ENCODE assay signal across 17 cellular contexts in genomic region chr11:82225502-82225901, GRCh38.
DNase-seq lines count a peak whose midpoint lies in the region; ATAC-seq, FAIRE-seq and TF ChIP-seq lines count a peak whose summit lies in the region.
"Had no signal": no experiment of that assay in that cellular context is flagged by ENCODE, and none has a peak within 500 bp of the region (broad histone marks: within the 10 kb centered on the region; RNA-seq: fewer than 3 reads in every experiment).

No MANE protein-coding gene starts in this region.

- no peaks in the 10 kb centered on the region for H3K9me2 ChIP-seq in GM23338 (ENCODE audit: insufficient read depth)

- no peaks in the 10 kb centered on the region for H3K79me2 ChIP-seq in GM23338 (replicated peaks; ENCODE audit: insufficient read depth)

- H3K27ac Mint-ChIP-seq in GM23338, result no peak overlapping the region
- H3K27ac Mint-ChIP-seq: CD4-positive, alpha-beta memory T cell; H9 had no signal

- no peak overlapping the region for H3K4me3 Mint-ChIP-seq in GM23338
- H3K4me3 Mint-ChIP-seq: CD4-positive, alpha-beta memory T cell; H9 had no signal

- peak; percentile 46 for FAIRE-seq in GM12892 (lab: Jason Lieb, UNC)
- FAIRE-seq: GM12891, GM19239 had no signal

- H3K36me3 ChIP-seq in GM23338 (ENCODE audit: insufficient read depth), result no peaks in the 10 kb centered on the region

- H3K4me3 ChIP-seq in GM23338, result no peak overlapping the region
- H3K4me3 ChIP-seq: GM23248 had no signal

- no peaks in the 10 kb centered on the region for H3K4me1 Mint-ChIP-seq in GM23338
- H3K4me1 Mint-ChIP-seq: CD4-positive, alpha-beta memory T cell; H9 had no signal

- H2AFZ ChIP-seq in GM23338, result peak overlapping the region; percentile 25; the same call in 1 of the 2 replicates
- H2AFZ ChIP-seq: GM23248 had no signal

- no peak for DNase-seq in GM12892 (ENCODE audit: insufficient read length)
- DNase-seq in GM23338 (ENCODE audit: low spot score), result no peak
- peak; percentile 26 for DNase-seq in NCI-H69 (lab: John Stamatoyannopoulos, UW)
- DNase-seq in HT-29 (ENCODE audit: low spot score), result no peak
- DNase-seq in 8988T, result no peak
- no peak for DNase-seq in germinal center (ENCODE audit: low spot score)
- DNase-seq: C1 segment of cervical spinal cord; Calu3; CD4-positive, alpha-beta memory T cell; DMS79; EL; GDM1; GM23248; H9 had no signal

- no peak overlapping the region for H3K4me2 ChIP-seq in GM23338

- no peaks in the 10 kb centered on the region for H3K27me3 Mint-ChIP-seq in GM23338 (ENCODE audit: insufficient read depth, low read depth, poor library complexity)
- H3K27me3 Mint-ChIP-seq: CD4-positive, alpha-beta memory T cell had no signal

- H3K36me3 Mint-ChIP-seq in GM23338 (ENCODE audit: low read depth), result peaks cover 5% of the 10 kb centered on the region; the same call in 2 of the 3 replicates
- H3K36me3 Mint-ChIP-seq: CD4-positive, alpha-beta memory T cell had no signal

- H3K27me3 ChIP-seq in GM23338 (ENCODE audit: insufficient read depth), result no peaks in the 10 kb centered on the region

- no peak for TF ChIP-seq CTCF in GM23338 (conservative IDR thresholded peaks at IDR 0.05; ENCODE audit: low read depth in 2 of 2)

- H3K9me3 Mint-ChIP-seq in GM23338, result peaks cover 8% of the 10 kb centered on the region; the same call in 2 of the 3 replicates

- no peak for ATAC-seq in GM23338
- ATAC-seq: HCT116 had no signal

- H3K27ac ChIP-seq in GM23338 (ENCODE audit: low read depth), result no peak overlapping the region
- H3K27ac ChIP-seq: GM23248 had no signal

- no peaks in the 10 kb centered on the region for H4K20me1 ChIP-seq in GM23338 (replicated peaks; ENCODE audit: insufficient read depth)

- no peaks in the 10 kb centered on the region; the same call in 1 of the 2 replicates for H3K4me1 ChIP-seq in GM23338 (ENCODE audit: insufficient read depth)

- TF ChIP-seq POLR2A in GM12892 (IDR thresholded peaks at IDR 0.05; ENCODE audit: low read depth, low read length), result no peak

- no peaks in the 10 kb centered on the region for H3F3A ChIP-seq in GM23338 (replicated peaks; ENCODE audit: low read depth)

TF ChIP-seq in GM23338, 12 proteins besides CTCF, POLR2A, EP300 and RAD21:
- TF ChIP-seq POLR2AphosphoS5 (IDR thresholded peaks at IDR 0.05; ENCODE audit: low read depth) (no peak), JUNB (IDR thresholded peaks at IDR 0.05; ENCODE audit: unreplicated experiment) (no peak), ETS1 (IDR thresholded peaks at IDR 0.05) (no peak), ZNF331 (CRISPR knock-in tag; IDR thresholded peaks at IDR 0.05; ENCODE audit: low read depth) (no peak), REST (IDR thresholded peaks at IDR 0.05; ENCODE audit: unreplicated experiment) (no peak), ZNF114 (CRISPR knock-in tag; IDR thresholded peaks at IDR 0.05) (no peak), CREB1 (CRISPR knock-in tag; IDR thresholded peaks at IDR 0.05; ENCODE audit: low read depth) (no peak), ZNF462 (CRISPR knock-in tag; IDR thresholded peaks at IDR 0.05) (no peak), EZH2 (IDR thresholded peaks at IDR 0.05; ENCODE audit: low read depth, unreplicated experiment) (no peak), NANOG (IDR thresholded peaks at IDR 0.05; ENCODE audit: borderline replicate concordance) (no peak), EZH2phosphoT487 (IDR thresholded peaks at IDR 0.05; ENCODE audit: unreplicated experiment) (no peak), STAT1 (IDR thresholded peaks at IDR 0.05; ENCODE audit: unreplicated experiment) (no peak)
TF ChIP-seq in GM23338: peak in this region for 0.
